In genomic region chr11:77065878-77066228, GRCh38 we compare ENCODE assay signal across 8 cellular contexts. TPM values are rescaled to one million over a fixed set of nuclear protein-coding genes. Genes with fewer than 3 reads are reported as not detected.
DNase-seq lines count a peak whose midpoint lies in the region; ATAC-seq and TF ChIP-seq lines count a peak whose summit lies in the region.

No MANE protein-coding gene starts in this region.

- H3K27me3 ChIP-seq in A673 (replicated peaks; ENCODE audit: insufficient read depth, low read depth, low read length, poor library complexity) (no peaks in the 10 kb centered on the region), prostate gland (replicated peaks; ENCODE audit: insufficient read depth) (no peaks in the 10 kb centered on the region)

- peak; percentile 19 for ATAC-seq in GM21717 (IDR thresholded peaks at IDR 0.05; ENCODE audit: unreplicated experiment)
- ATAC-seq in activated naive CD4-positive, alpha-beta T cell treated with anti-CD3 and anti-CD28 coated beads, Interleukin-2, amount 50 U/mL, for 72 hours: no peak
- ATAC-seq in left cardiac atrium: peak; percentile 25 to 26
- ATAC-seq in HG02759 (IDR thresholded peaks at IDR 0.05; ENCODE audit: unreplicated experiment): no peak

- DNase-seq in A673 (ENCODE audit: low spot score) (peak; percentile 71), left cardiac atrium (peak; percentile 74), prostate gland (ENCODE audit: low spot score) (peak; percentile 47), NCI-H187 treated with DMSO at 0.1 percent for 48 hours (lab: John Stamatoyannopoulos, UW) (no peak)
- DNase-seq in activated naive CD4-positive, alpha-beta T cell treated with anti-CD3 and anti-CD28 coated beads, Interleukin-2, amount 50 U/mL, for 72 hours (ENCODE audit: low spot score in 2 of 2): peak in 1 of 2 donors; percentile 51
- no peak for DNase-seq in central memory CD4-positive, alpha-beta T cell

- 13% methylated on average over 14 of the region's 14 CpGs for WGBS in prostate gland

- intact Hi-C loops in A673 (cut with micrococcal nuclease; ENCODE audit: unreplicated experiment) (no loop called here), left cardiac atrium (cut with DNase I) (no loop called here), prostate gland (cut with DNase I) (no loop called here)

- BruUV-seq in A673 (replicated peaks; lab: Mats Ljungman, UMichigan): no TSS peak

- H3K4me3 ChIP-seq in A673 (ENCODE audit: low read depth, low read length, poor library complexity, severe bottlenecking) (peak overlapping the region; percentile 76), prostate gland (peak overlapping the region; percentile 65 to 74)

- no peak for TF ChIP-seq CTCF in A673 (conservative IDR thresholded peaks at IDR 0.05; ENCODE audit: low read depth, low read length)
- peak in 1 of 4 experiments; percentile 2 for TF ChIP-seq CTCF in prostate gland (IDR thresholded peaks at IDR 0.05)

- no peaks in the 10 kb centered on the region for H3K9me3 Mint-ChIP-seq in activated naive CD4-positive, alpha-beta T cell treated with anti-CD3 and anti-CD28 coated beads, Interleukin-2, amount 50 U/mL, for 72 hours

- H3K36me3 ChIP-seq in A673 (ENCODE audit: insufficient read depth, low read length, poor library complexity, severe bottlenecking) (no peaks in the 10 kb centered on the region), prostate gland (no peaks in the 10 kb centered on the region)

- H3K9me3 ChIP-seq in A673 (ENCODE audit: low read depth, low read length, poor library complexity, severe bottlenecking) (peaks cover 4% of the 10 kb centered on the region), prostate gland (no peaks in the 10 kb centered on the region)

- H3K4me1 ChIP-seq in A673 (ENCODE audit: insufficient read depth, low read length, poor library complexity, severe bottlenecking): peaks cover 3% of the 10 kb centered on the region
- peaks cover 3% of the 10 kb centered on the region for H3K4me1 ChIP-seq in prostate gland (replicated peaks)

- TF ChIP-seq POLR2A in prostate gland (IDR thresholded peaks at IDR 0.05): peak; percentile 35

- H3K27ac ChIP-seq in A673 (ENCODE audit: low read depth, low read length, poor library complexity, severe bottlenecking): peak overlapping the region; percentile 67
- H3K27ac ChIP-seq in prostate gland: peak overlapping the region; percentile 91 to 95

- CTCF ChIA-PET in A673 (lab: Charles Lee): no interaction called here

- H3K27ac Mint-ChIP-seq in activated naive CD4-positive, alpha-beta T cell treated with anti-CD3 and anti-CD28 coated beads, Interleukin-2, amount 50 U/mL, for 72 hours: peak overlapping the region; percentile 74 to 94

- POLR2A ChIA-PET in A673 (lab: Charles Lee; ENCODE audit: low non-redundant PET): no interaction called here

- H3K36me3 Mint-ChIP-seq in activated naive CD4-positive, alpha-beta T cell treated with anti-CD3 and anti-CD28 coated beads, Interleukin-2, amount 50 U/mL, for 72 hours: peaks cover 0 to 4% of the 10 kb centered on the region in 2 donors

RNA-seq across cellular contexts. Expression of gene CAPN5, which starts 0.9 kb away (rescaled TPM):
- total RNA-seq in A673 (2021) (4.3 and 7.0 TPM in 2 replicates), left cardiac atrium (1 to 10 TPM; 5.6 to 5.9 TPM), prostate gland (10 to 100 TPM; 28.6 to 83.5 TPM)
- total RNA-seq in activated naive CD4-positive, alpha-beta T cell treated with anti-CD3 and anti-CD28 coated beads, Interleukin-2, amount 50 U/mL, for 72 hours: 1 to 10 TPM in 1 of 2 donors, under 1 TPM in 1; 0.89 to 2.5 TPM

RNA-seq across cellular contexts. Expression of gene B3GNT6, which starts 31.7 kb away (rescaled TPM):
- total RNA-seq in A673 (2021): not detected in 2 replicates
- total RNA-seq in activated naive CD4-positive, alpha-beta T cell treated with anti-CD3 and anti-CD28 coated beads, Interleukin-2, amount 50 U/mL, for 72 hours: not detected
- not detected for total RNA-seq in left cardiac atrium
- under 1 TPM in 1 of 2 donors, not detected in 1; 0.46 TPM for total RNA-seq in prostate gland

RNA-seq across cellular contexts. Expression of gene OMP, which starts 36.8 kb away (rescaled TPM):
- not detected in 2 replicates for total RNA-seq in A673 (2021)
- total RNA-seq in activated naive CD4-positive, alpha-beta T cell treated with anti-CD3 and anti-CD28 coated beads, Interleukin-2, amount 50 U/mL, for 72 hours: not detected
- total RNA-seq in left cardiac atrium: under 1 TPM in 1 of 2 donors, not detected in 1; 0.97 TPM
- total RNA-seq in prostate gland: 1 to 10 TPM in 1 of 2 donors, not detected in 1; 8.0 TPM

Comparison
In these comparisons a context has a peak if more than half of its experiments do, and no peak if none do; other contexts are left out.
1. DNase-seq: peak in A673 (single experiment), left cardiac atrium (single experiment) and prostate gland (single experiment); none in NCI-H187 treated with DMSO at 0.1 percent for 48 hours (single experiment) and central memory CD4-positive, alpha-beta T cell (single experiment).
2. ATAC-seq: peak in GM21717 (single experiment) and left cardiac atrium (2 of 2); none in activated naive CD4-positive, alpha-beta T cell treated with anti-CD3 and anti-CD28 coated beads, Interleukin-2, amount 50 U/mL, for 72 hours (0 of 2) and HG02759 (single experiment).